In genomic region chr19:34375598-34375997, GRCh38 we compare ENCODE assay signal across 25 cellular contexts. TPM values are rescaled to one million over a fixed set of nuclear protein-coding genes. Genes with fewer than 3 reads are reported as not detected.
DNase-seq lines count a peak whose midpoint lies in the region; ATAC-seq and TF ChIP-seq lines count a peak whose summit lies in the region.
"Had no signal": no experiment of that assay in that cellular context is flagged by ENCODE, and none has a peak within 500 bp of the region (broad histone marks: within the 10 kb centered on the region; RNA-seq: fewer than 3 reads in every experiment).

No MANE protein-coding gene starts in this region.

- DNase-seq in CD1c-positive myeloid dendritic cell (ENCODE audit: extremely low spot score) (peak; percentile 18), choroid plexus epithelial cell (ENCODE audit: low read depth) (peak; percentile 61), right lobe of liver (no peak), hepatic stellate cell (ENCODE audit: low spot score) (no peak)
- DNase-seq in activated naive CD4-positive, alpha-beta T cell treated with Interleukin-2 at 50 U/mL for 16 hours, result no peak
- DNase-seq in stimulated activated naive CD4-positive, alpha-beta T cell (lab: John Stamatoyannopoulos, UW), result no peak
- DNase-seq: C1 segment of cervical spinal cord; central memory CD4-positive, alpha-beta T cell; DMS79 treated with DMSO at 0.1 percent for 48 hours; dorsolateral prefrontal cortex; H9; mesendoderm; NCI-H146; NCI-H2107; NCI-H446; NCI-H82; stimulated activated CD4-positive, alpha-beta T cell treated with anti-CD3 and anti-CD28 coated beads, Interleukin-4, amount 100 ng/mL, for 4 hours; stimulated activated naive B cell treated with anti-CD40 and anti-IgM and Interleukin-4, amounts not matched to agents 10 μg/mL and 1 μg/mL and 100 μg/mL, for 72 hours had no signal

- POLR2A ChIA-PET in HEK293 (lab: Yijun Ruan, JAX), result interaction anchor here (0.7 to 2.2 kb wide), 2 partner anchors 10 to 16 kb away, joined by 3 to 9 read pairs; partner anchors contain the start of gene GPI

- H3K36me3 ChIP-seq in HEK293 (ENCODE audit: control insufficient read depth in 2 of 2, insufficient read depth in 1 of 2, low read length in 2 of 2) (peaks cover 83 to 97% of the 10 kb centered on the region in 2 experiments), right lobe of liver (peaks cover 9 to 86% (median 36%) of the 10 kb centered on the region in 4 donors)

- TF ChIP-seq POLR2A in right lobe of liver (IDR thresholded peaks at IDR 0.05), result no peak

- CTCF ChIA-PET in HEK293 (lab: Yijun Ruan, JAX), result interaction anchor here (0.6 kb wide), 1 partner anchor 30 kb away, joined by 4 read pairs; no protein-coding TSS in a partner anchor

- H3K9me3 ChIP-seq in HEK293 (ENCODE audit: control insufficient read depth, insufficient read depth, low read depth, low read length) (no peaks in the 10 kb centered on the region), right lobe of liver (no peaks in the 10 kb centered on the region)
- H3K9me3 ChIP-seq: neutrophil, prostate gland, SJSA1, thoracic aorta, vagina had no signal

- H3K27ac ChIP-seq in HEK293 (ENCODE audit: extremely low read depth, low read depth, low read length) (peak overlapping the region; percentile 24; the same call in 1 of the 2 replicates), right lobe of liver (peak overlapping the region in 1 of 3 donors; percentile 34)
- H3K27ac ChIP-seq: dorsolateral prefrontal cortex, neutrophil, prostate gland, SJSA1, thoracic aorta, vagina had no signal

- H3K4me3 ChIP-seq in HEK293 (ENCODE audit: low read depth, low read length) (no peak overlapping the region), choroid plexus epithelial cell (ENCODE audit: low read depth, low read length) (no peak overlapping the region), right lobe of liver (no peak overlapping the region)
- H3K4me3 ChIP-seq: dorsolateral prefrontal cortex, prostate gland, SJSA1, thoracic aorta, vagina had no signal

- intact Hi-C loops in right lobe of liver (cut with DNase I), result no loop called here

- 70% methylated on average over 4 of the region's 8 CpGs for WGBS in right lobe of liver (ENCODE audit: insufficient coverage, low coverage, low lambda C conversion rate, missing lambda C conversion rate)

- H3K27me3 ChIP-seq in right lobe of liver, result no peaks in the 10 kb centered on the region
- H3K27me3 ChIP-seq: dorsolateral prefrontal cortex, neutrophil, SJSA1, vagina had no signal

- H3K4me1 ChIP-seq in HEK293 (ENCODE audit: control insufficient read depth, insufficient read depth, low read length) (no peaks in the 10 kb centered on the region), right lobe of liver (peaks cover 0 to 4% (median 1%) of the 10 kb centered on the region in 4 donors)
- H3K4me1 ChIP-seq: prostate gland, SJSA1, vagina had no signal

- no peak for TF ChIP-seq CTCF in HEK293 (tag by site-specific recombination; IDR thresholded peaks at IDR 0.05)
- no peak for TF ChIP-seq CTCF in choroid plexus epithelial cell (conservative IDR thresholded peaks at IDR 0.05; ENCODE audit: low read depth, low read length)
- no peak for TF ChIP-seq CTCF in right lobe of liver (IDR thresholded peaks at IDR 0.05)

- ATAC-seq in right lobe of liver (peak; percentile 38 to 70 (median 58)), GM21526 (IDR thresholded peaks at IDR 0.05; ENCODE audit: low FRiP score, unreplicated experiment) (no peak)
- ATAC-seq: stimulated activated naive B cell treated with anti-CD40 and anti-IgM and Interleukin-4, amounts not matched to agents 10 μg/mL and 1 μg/mL and 100 μg/mL, for 72 hours had no signal

TF ChIP-seq in HEK293, 187 proteins besides CTCF, POLR2A, EP300 and RAD21:
- TF ChIP-seq KLF16 (tag by site-specific recombination; IDR thresholded peaks at IDR 0.05) (no peak), ZNF266 (tag by site-specific recombination; IDR thresholded peaks at IDR 0.05; ENCODE audit: low read depth) (no peak), ZBTB26 (tag by site-specific recombination; optimal IDR thresholded peaks at IDR 0.05) (no peak), ZBTB44 (tag by site-specific recombination; IDR thresholded peaks at IDR 0.05) (no peak), ZSCAN5A (tag by site-specific recombination; IDR thresholded peaks at IDR 0.05) (no peak), ZXDB (tag by site-specific recombination; IDR thresholded peaks at IDR 0.05) (no peak), ZNF114 (tag by site-specific recombination; IDR thresholded peaks at IDR 0.05) (no peak), BCL6B (tag by site-specific recombination; IDR thresholded peaks at IDR 0.05) (no peak), ZNF423 (tag by site-specific recombination; IDR thresholded peaks at IDR 0.05) (no peak), ZFP3 (tag by site-specific recombination; IDR thresholded peaks at IDR 0.05; ENCODE audit: low read depth) (no peak), ZNF24 (tag by site-specific recombination; IDR thresholded peaks at IDR 0.05) (no peak)
TF ChIP-seq in HEK293: peak in this region for 0.

RNA-seq across cellular contexts. Expression of gene GPI, which starts 10.6 kb away (rescaled TPM):
- total RNA-seq in right lobe of liver, result 100 to 1,000 TPM; 163 to 364 (median 256) TPM

RNA-seq across cellular contexts. Expression of gene PDCD2L, which starts 28.6 kb away (rescaled TPM):
- 10 to 100 TPM in 2 of 6 experiments, 1 to 10 TPM in 4; 3.0 to 13.4 (median 4.5) TPM for total RNA-seq in right lobe of liver

RNA-seq across cellular contexts. Expression of gene UBA2, which starts 52.6 kb away (rescaled TPM):
- 10 to 100 TPM; 16.8 to 33.0 (median 25.2) TPM for total RNA-seq in right lobe of liver

Comparison
In these comparisons a context has a peak if more than half of its experiments do, and no peak if none do; other contexts are left out.
1. DNase-seq: peak in CD1c-positive myeloid dendritic cell (single experiment) and choroid plexus epithelial cell (single experiment); none in right lobe of liver (0 of 3), activated naive CD4-positive, alpha-beta T cell treated with Interleukin-2 at 50 U/mL for 16 hours (single experiment), hepatic stellate cell (single experiment) and stimulated activated naive CD4-positive, alpha-beta T cell (0 of 6).